In the genomic region with DNA sequence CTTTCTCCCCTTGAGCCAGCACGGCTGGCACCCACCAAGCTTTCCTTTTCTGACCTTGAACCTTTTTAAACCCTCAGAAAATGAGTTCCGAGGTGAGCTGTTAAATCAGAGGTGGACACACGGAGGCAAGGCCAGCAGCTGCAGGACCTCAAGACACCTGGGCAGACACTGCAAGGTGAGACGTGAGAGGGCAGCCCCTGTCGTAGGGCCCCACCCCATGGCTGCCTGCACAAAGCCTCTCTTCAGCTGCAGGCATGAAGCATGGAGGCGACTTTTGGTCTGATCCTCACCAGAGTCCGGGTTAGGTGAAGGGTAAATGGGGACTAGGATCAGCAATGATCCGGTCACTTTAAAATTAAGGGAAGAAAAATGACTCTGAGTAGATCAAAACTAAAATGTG, we compare ENCODE assay signal across 17 cellular contexts. TPM values are rescaled to one million over a fixed set of nuclear protein-coding genes. Genes with fewer than 3 reads are reported as not detected.
DNase-seq lines count a peak whose midpoint lies in the region; ATAC-seq and TF ChIP-seq lines count a peak whose summit lies in the region.
"Had no signal": no experiment of that assay in that cellular context is flagged by ENCODE, and none has a peak within 500 bp of the region (broad histone marks: within the 10 kb centered on the region; RNA-seq: fewer than 3 reads in every experiment).

No MANE protein-coding gene starts in this region.

- peak overlapping the region; percentile 11 for H3K27ac ChIP-seq in HUES6 (ENCODE audit: low read depth, low read length)
- peak overlapping the region; percentile 64 for H3K27ac ChIP-seq in parathyroid adenoma
- H3K27ac ChIP-seq: 22Rv1, SJSA1 had no signal

- no peaks in the 10 kb centered on the region for H3K79me2 ChIP-seq in parathyroid adenoma

- no peak overlapping the region for H3K4me2 ChIP-seq in parathyroid adenoma (ENCODE audit: low read length)

- DNase-seq in DMS53 (lab: John Stamatoyannopoulos, UW) = peak; percentile 55
- no peak for DNase-seq in DMS53 treated with DMSO at 0.1 percent for 48 hours (lab: John Stamatoyannopoulos, UW; ENCODE audit: unreplicated experiment)
- DNase-seq in occipital lobe (lab: John Stamatoyannopoulos, UW) = no peak
- DNase-seq in DMS 273 treated with DMSO at 0.1 percent for 48 hours (lab: John Stamatoyannopoulos, UW) = no peak
- DNase-seq: Karpas-422, NCI-H1048, NCI-H1436, NCI-H2029 treated with DMSO at 0.1 percent for 48 hours, NCI-H2171 had no signal

- no peak for TF ChIP-seq CTCF in parathyroid adenoma (IDR thresholded peaks at IDR 0.05)

- peaks cover 36% of the 10 kb centered on the region for H3K4me1 ChIP-seq in HUES6 (ENCODE audit: control insufficient read depth, insufficient read depth, low read length)
- peaks cover 22% of the 10 kb centered on the region for H3K4me1 ChIP-seq in iPS-15b (ENCODE audit: control insufficient read depth, insufficient read depth, low read length)
- H3K4me1 ChIP-seq in parathyroid adenoma = peaks cover 17% of the 10 kb centered on the region
- H3K4me1 ChIP-seq: SJSA1 had no signal

- no peak overlapping the region for H3K4me3 ChIP-seq in HUES6 (ENCODE audit: low read depth, low read length)
- peak overlapping the region; percentile 3 for H3K4me3 ChIP-seq in iPS-15b (ENCODE audit: low read depth, low read length)
- H3K4me3 ChIP-seq in parathyroid adenoma (ENCODE audit: low read depth, low read length) = no peak overlapping the region
- H3K4me3 ChIP-seq: HAP-1, SJSA1 had no signal

- H3K36me3 ChIP-seq in HUES6 (ENCODE audit: control insufficient read depth, insufficient read depth, low read length) (no peaks in the 10 kb centered on the region), iPS-15b (ENCODE audit: control insufficient read depth, insufficient read depth, low read length) (no peaks in the 10 kb centered on the region), parathyroid adenoma (ENCODE audit: control insufficient read depth, insufficient read depth, low read length) (no peaks in the 10 kb centered on the region)
- H3K36me3 ChIP-seq: HAP-1, SJSA1 had no signal

- H2AFZ ChIP-seq in parathyroid adenoma = no peak overlapping the region

- no peak for ATAC-seq in GM19351 (IDR thresholded peaks at IDR 0.05; ENCODE audit: unreplicated experiment)

- H3K27me3 ChIP-seq in HUES6 (ENCODE audit: control insufficient read depth, insufficient read depth, low read length) = no peaks in the 10 kb centered on the region
- H3K27me3 ChIP-seq in iPS-15b (ENCODE audit: control insufficient read depth, insufficient read depth, low read length) = no peaks in the 10 kb centered on the region
- no peaks in the 10 kb centered on the region for H3K27me3 ChIP-seq in parathyroid adenoma (ENCODE audit: control insufficient read depth, insufficient read depth, low read length)

- H3K9ac ChIP-seq in HUES6 (ENCODE audit: low read length) = no peak overlapping the region
- no peak overlapping the region for H3K9ac ChIP-seq in iPS-15b (ENCODE audit: low read depth, low read length)
- no peak overlapping the region for H3K9ac ChIP-seq in parathyroid adenoma

- no peaks in the 10 kb centered on the region; the same call in 1 of the 2 replicates for H3K9me3 ChIP-seq in HUES6 (ENCODE audit: control insufficient read depth, insufficient read depth, low read depth, low read length)
- no peaks in the 10 kb centered on the region for H3K9me3 ChIP-seq in iPS-15b (ENCODE audit: control insufficient read depth, insufficient read depth, low read length)
- H3K9me3 ChIP-seq in parathyroid adenoma (ENCODE audit: control insufficient read depth, low read length) = no peaks in the 10 kb centered on the region
- H3K9me3 ChIP-seq: HAP-1, SJSA1 had no signal

RNA-seq across cellular contexts. Expression of a gene that starts 25.7 kb away (rescaled TPM):
- 5.9 TPM for total RNA-seq in occipital lobe
- total RNA-seq: MCF 10A, SJSA1 had no signal
